ENCODE assay signal across 15 cellular contexts in genomic region chr1:38561699-38562098, GRCh38.
DNase-seq lines count a peak whose midpoint lies in the region; ATAC-seq and TF ChIP-seq lines count a peak whose summit lies in the region.
"Had no signal": no experiment of that assay in that cellular context is flagged by ENCODE, and none has a peak within 500 bp of the region (broad histone marks: within the 10 kb centered on the region; RNA-seq: fewer than 3 reads in every experiment).

No MANE protein-coding gene starts in this region.

- no peak overlapping the region for H3K4me3 ChIP-seq in CD8-positive, alpha-beta T cell (ENCODE audit: low read depth, low read length)
- H3K4me3 ChIP-seq: PC-9, SJCRH30 had no signal

- peaks cover 8% of the 10 kb centered on the region for H3K27me3 ChIP-seq in CD8-positive, alpha-beta T cell (ENCODE audit: insufficient read depth, low read length)

- CTCF ChIA-PET in activated B cell treated with CpG ODN at 0.5 μM for 24 hours (lab: Charles Lee): no interaction called here
- CTCF ChIA-PET in CD8-positive, alpha-beta T cell (lab: Charles Lee): no interaction called here

- no peak for DNase-seq in activated naive CD8-positive, alpha-beta T cell treated with anti-CD3 and anti-CD28 coated beads for 36 hours
- no peak for DNase-seq in activated B cell treated with CpG ODN at 0.5 μM for 24 hours
- no peak for DNase-seq in memory B cell (ENCODE audit: low spot score in 2 of 2)
- DNase-seq in CD8-positive, alpha-beta T cell: no peak
- no peak for DNase-seq in cerebellum (ENCODE audit: low spot score)
- no peak for DNase-seq in NCI-H748 (lab: John Stamatoyannopoulos, UW; ENCODE audit: unreplicated experiment)
- DNase-seq: CD4-positive, alpha-beta memory T cell; NCI-H187 treated with DMSO at 0.1 percent for 48 hours; NCI-H446 treated with DMSO at 0.1 percent for 48 hours; NCI-H748 treated with DMSO at 0.1 percent for 48 hours; PC-9; SJCRH30 had no signal

- peak overlapping the region; percentile 34 for H3K27ac Mint-ChIP-seq in activated naive CD8-positive, alpha-beta T cell
- no peak overlapping the region for H3K27ac Mint-ChIP-seq in activated naive CD8-positive, alpha-beta T cell treated with anti-CD3 and anti-CD28 coated beads for 36 hours
- peak overlapping the region; percentile 15 for H3K27ac Mint-ChIP-seq in activated B cell treated with CpG ODN at 0.5 μM for 24 hours
- peak overlapping the region; percentile 60 for H3K27ac Mint-ChIP-seq in memory B cell
- no peak overlapping the region for H3K27ac Mint-ChIP-seq in CD8-positive, alpha-beta T cell

- ATAC-seq in activated B cell treated with CpG ODN at 0.5 μM for 24 hours (ENCODE audit: low read depth) (no peak), memory B cell (ENCODE audit: low read depth) (no peak)
- ATAC-seq in CD8-positive, alpha-beta T cell: no peak
- ATAC-seq: HCT116 had no signal

- no peak overlapping the region for H3K4me3 Mint-ChIP-seq in activated naive CD8-positive, alpha-beta T cell
- H3K4me3 Mint-ChIP-seq in activated naive CD8-positive, alpha-beta T cell treated with anti-CD3 and anti-CD28 coated beads for 36 hours: no peak overlapping the region
- H3K4me3 Mint-ChIP-seq in activated B cell treated with CpG ODN at 0.5 μM for 24 hours: no peak overlapping the region
- no peak overlapping the region for H3K4me3 Mint-ChIP-seq in memory B cell
- no peak overlapping the region for H3K4me3 Mint-ChIP-seq in CD8-positive, alpha-beta T cell

- H3K36me3 Mint-ChIP-seq in activated naive CD8-positive, alpha-beta T cell: no peaks in the 10 kb centered on the region
- peaks cover 1% of the 10 kb centered on the region for H3K36me3 Mint-ChIP-seq in activated naive CD8-positive, alpha-beta T cell treated with anti-CD3 and anti-CD28 coated beads for 36 hours
- H3K36me3 Mint-ChIP-seq in activated B cell treated with CpG ODN at 0.5 μM for 24 hours (ENCODE audit: low read depth): no peaks in the 10 kb centered on the region
- H3K36me3 Mint-ChIP-seq in memory B cell: peaks cover 1% of the 10 kb centered on the region
- no peaks in the 10 kb centered on the region for H3K36me3 Mint-ChIP-seq in CD8-positive, alpha-beta T cell
- H3K36me3 Mint-ChIP-seq: CD4-positive, alpha-beta memory T cell; IgD-negative memory B cell had no signal

- H3K4me1 ChIP-seq in CD8-positive, alpha-beta T cell (ENCODE audit: insufficient read depth, low read length): peaks cover 52% of the 10 kb centered on the region

- peaks cover 72% of the 10 kb centered on the region for H3K4me1 Mint-ChIP-seq in activated naive CD8-positive, alpha-beta T cell (ENCODE audit: low read depth)
- peaks cover 61% of the 10 kb centered on the region for H3K4me1 Mint-ChIP-seq in activated naive CD8-positive, alpha-beta T cell treated with anti-CD3 and anti-CD28 coated beads for 36 hours
- H3K4me1 Mint-ChIP-seq in activated B cell treated with CpG ODN at 0.5 μM for 24 hours: peaks cover 55% of the 10 kb centered on the region
- peaks cover 49% of the 10 kb centered on the region for H3K4me1 Mint-ChIP-seq in memory B cell
- peaks cover 65% of the 10 kb centered on the region for H3K4me1 Mint-ChIP-seq in CD8-positive, alpha-beta T cell (ENCODE audit: low read depth)

- peaks cover 22% of the 10 kb centered on the region for H3K27me3 Mint-ChIP-seq in activated naive CD8-positive, alpha-beta T cell
- peaks cover 43% of the 10 kb centered on the region for H3K27me3 Mint-ChIP-seq in activated naive CD8-positive, alpha-beta T cell treated with anti-CD3 and anti-CD28 coated beads for 36 hours
- peaks cover 3% of the 10 kb centered on the region for H3K27me3 Mint-ChIP-seq in activated B cell treated with CpG ODN at 0.5 μM for 24 hours
- H3K27me3 Mint-ChIP-seq in memory B cell: no peaks in the 10 kb centered on the region
- H3K27me3 Mint-ChIP-seq in CD8-positive, alpha-beta T cell (ENCODE audit: low read depth): peaks cover 36% of the 10 kb centered on the region
- H3K27me3 Mint-ChIP-seq: IgD-negative memory B cell had no signal

- H3K9me3 Mint-ChIP-seq in activated naive CD8-positive, alpha-beta T cell (ENCODE audit: low read depth): no peaks in the 10 kb centered on the region
- H3K9me3 Mint-ChIP-seq in activated naive CD8-positive, alpha-beta T cell treated with anti-CD3 and anti-CD28 coated beads for 36 hours: no peaks in the 10 kb centered on the region
- H3K9me3 Mint-ChIP-seq in activated B cell treated with CpG ODN at 0.5 μM for 24 hours (no peaks in the 10 kb centered on the region), memory B cell (no peaks in the 10 kb centered on the region)
- H3K9me3 Mint-ChIP-seq in CD8-positive, alpha-beta T cell: no peaks in the 10 kb centered on the region
- H3K9me3 Mint-ChIP-seq: CD4-positive, alpha-beta memory T cell; IgD-negative memory B cell had no signal

- intact Hi-C loops in activated B cell treated with CpG ODN at 0.5 μM for 24 hours (cut with micrococcal nuclease): no loop called here
- intact Hi-C loops in CD8-positive, alpha-beta T cell (cut with DNase I, micrococcal nuclease): loop anchor here in 1 of 2 experiments (10.0 kb wide), 1 partner anchor 547 kb away; the partner anchor contains the start of gene UTP11

- H3K36me3 ChIP-seq in CD8-positive, alpha-beta T cell (ENCODE audit: insufficient read depth, low read length): no peaks in the 10 kb centered on the region
- H3K36me3 ChIP-seq: SJCRH30 had no signal

- TF ChIP-seq CTCF in activated B cell treated with CpG ODN at 0.5 μM for 24 hours (IDR thresholded peaks at IDR 0.05): no peak
- TF ChIP-seq CTCF in CD8-positive, alpha-beta T cell (IDR thresholded peaks at IDR 0.05): no peak

- POLR2A ChIA-PET in activated B cell treated with CpG ODN at 0.5 μM for 24 hours (lab: Charles Lee): no interaction called here
- POLR2A ChIA-PET in CD8-positive, alpha-beta T cell (lab: Charles Lee): no interaction called here

- H3K9me3 ChIP-seq in CD8-positive, alpha-beta T cell (ENCODE audit: low read length): no peaks in the 10 kb centered on the region
- H3K9me3 ChIP-seq: SJCRH30 had no signal

- no peak overlapping the region for H3K27ac ChIP-seq in CD8-positive, alpha-beta T cell (ENCODE audit: low read depth, low read length)
- H3K27ac ChIP-seq: PC-9, SJCRH30 had no signal

Comparison
In these comparisons a context has a peak if more than half of its experiments do, and no peak if none do; other contexts are left out.
1. H3K27ac Mint-ChIP-seq: peak in activated naive CD8-positive, alpha-beta T cell (single experiment), activated B cell treated with CpG ODN at 0.5 μM for 24 hours (single experiment) and memory B cell (single experiment); none in activated naive CD8-positive, alpha-beta T cell treated with anti-CD3 and anti-CD28 coated beads for 36 hours (single experiment) and CD8-positive, alpha-beta T cell (single experiment).